35 cellular contexts compared by ENCODE assay signal in the genomic region with DNA sequence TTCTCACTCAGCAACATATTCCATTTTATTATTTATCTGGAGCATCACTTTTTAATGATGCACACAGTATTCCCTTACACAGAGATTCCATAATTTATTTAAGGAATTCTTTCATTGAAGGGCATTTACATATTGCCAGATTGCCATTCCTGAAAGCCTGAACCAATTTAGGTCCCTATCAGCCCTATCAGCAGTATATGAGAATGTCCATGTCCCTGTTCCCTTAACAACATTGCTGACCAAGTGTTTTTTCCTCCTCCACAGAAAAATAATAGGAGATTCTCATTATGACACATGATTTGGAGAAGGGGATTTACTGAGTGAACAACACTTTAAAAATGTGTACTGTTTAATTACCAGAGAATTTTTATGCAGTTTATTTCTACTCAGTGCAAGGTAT.
"Had no signal": no experiment of that assay in that cellular context is flagged by ENCODE, and none has a peak within 500 bp of the region (broad histone marks: within the 10 kb centered on the region; RNA-seq: fewer than 3 reads in every experiment).

No MANE protein-coding gene starts in this region.

- H3K36me3 ChIP-seq: MG63 had no signal

- H3K4me3 ChIP-seq: MG63 had no signal

- H3K27me3 ChIP-seq: MG63 had no signal

- H3K9me3 ChIP-seq: MG63 had no signal

- DNase-seq: Karpas-422, Kasumi-1, MG63, MM.1S, MV-4-11, NCI-H1048, NCI-H1092, NCI-H1092 treated with DMSO at 0.1 percent for 48 hours, NCI-H1105, NCI-H1105 treated with DMSO at 0.1 percent for 48 hours, NCI-H1417, NCI-H1417 treated with DMSO at 0.1 percent for 48 hours, NCI-H1436, NCI-H1436 treated with DMSO at 0.1 percent for 48 hours, NCI-H146, NCI-H1694, NCI-H1694 treated with DMSO at 0.1 percent for 48 hours, NCI-H187, NCI-H187 treated with DMSO at 0.1 percent for 48 hours, NCI-H1930, NCI-H2029, NCI-H2029 treated with DMSO at 0.1 percent for 48 hours, NCI-H2081, NCI-H2081 treated with DMSO at 0.1 percent for 48 hours, NCI-H2107, NCI-H2171, NCI-H2171 treated with DMSO at 0.1 percent for 48 hours, NCI-H2227 treated with DMSO at 0.1 percent for 48 hours, NCI-H226, NCI-H345, NCI-H446, NCI-H446 treated with DMSO at 0.1 percent for 48 hours, NCI-H510A, NCI-H510A treated with DMSO at 0.1 percent for 48 hours, NCI-H524 had no signal
